Comparison of ENCODE assay signal across 24 cellular contexts in genomic region chr1:79749607-79750006, GRCh38.
"Had no signal": no experiment of that assay in that cellular context is flagged by ENCODE, and none has a peak within 500 bp of the region (broad histone marks: within the 10 kb centered on the region; RNA-seq: fewer than 3 reads in every experiment).

No MANE protein-coding gene starts in this region.

- H3K27ac ChIP-seq: coronary artery, esophagus squamous epithelium, gastrocnemius medialis, neutrophil, pancreas, right lobe of liver, suprapubic skin, transverse colon, upper lobe of right lung, uterus had no signal

- ATAC-seq: gastrocnemius medialis; left lobe of liver; mucosa of descending colon; natural killer cell treated with Interleukin-12 subunit alpha and Interleukin-12 subunit beta and Interleukin-15 and Interleukin-18, amount 100 ng/mL, for 72 hours; pancreas; right lobe of liver; stimulated activated naive B cell treated with anti-CD40 and anti-IgM and Interleukin-4, amounts not matched to agents 10 μg/mL and 1 μg/mL and 100 μg/mL, for 72 hours; upper lobe of right lung had no signal

- DNase-seq: dermis blood vessel endothelial cell; effector memory CD4-positive, alpha-beta T cell; erythroblast; esophagus squamous epithelium; gastrocnemius medialis; head of caudate nucleus; mesenchymal stem cell; mucosa of descending colon; naive B cell; pancreas; right lobe of liver; small intestine; stimulated activated CD4-positive, alpha-beta T cell treated with anti-CD3 and anti-CD28 coated beads, Interleukin-15, amount 100 ng/mL, for 24 hours; stimulated activated CD4-positive, alpha-beta T cell treated with anti-CD3 and anti-CD28 coated beads, Interleukin-2, amount 100 ng/mL, for 48 hours; stimulated activated naive B cell treated with anti-CD40 and anti-IgM and Interleukin-4, amounts not matched to agents 10 μg/mL and 1 μg/mL and 100 μg/mL, for 72 hours; transverse colon; upper lobe of right lung; uterus had no signal

- H3K9me3 ChIP-seq: esophagus squamous epithelium, gastrocnemius medialis, mucosa of descending colon, neutrophil, pancreas, right lobe of liver, suprapubic skin, transverse colon, upper lobe of right lung, uterus had no signal

- H3K36me3 ChIP-seq: esophagus squamous epithelium, gastrocnemius medialis, neutrophil, pancreas, right lobe of liver, suprapubic skin, transverse colon, upper lobe of right lung, uterus had no signal

- H3K4me3 ChIP-seq: coronary artery, esophagus squamous epithelium, gastrocnemius medialis, lung, mucosa of descending colon, pancreas, right lobe of liver, suprapubic skin, transverse colon, upper lobe of right lung, uterus had no signal

- H3K4me1 ChIP-seq: esophagus squamous epithelium, gastrocnemius medialis, right lobe of liver, suprapubic skin, transverse colon, upper lobe of right lung, uterus had no signal

- H3K27me3 ChIP-seq: esophagus squamous epithelium, gastrocnemius medialis, neutrophil, pancreas, right lobe of liver, suprapubic skin, transverse colon, upper lobe of right lung, uterus had no signal
